ENCODE assay signal across 12 cellular contexts in genomic region chr5:140253985-140254384, GRCh38. TPM values are rescaled to one million over a fixed set of nuclear protein-coding genes. Genes with fewer than 3 reads are reported as not detected.
A peak's percentile ranks its signal among the peaks of the same experiment; 100 is the strongest.
DNase-seq lines count a peak whose midpoint lies in the region; FAIRE-seq and TF ChIP-seq lines count a peak whose summit lies in the region.
"Had no signal": no experiment of that assay in that cellular context is flagged by ENCODE, and none has a peak within 500 bp of the region (broad histone marks: within the 10 kb centered on the region; RNA-seq: fewer than 3 reads in every experiment).

No MANE protein-coding gene starts in this region.

- intact Hi-C loops in head of caudate nucleus (cut with DNase I) = no loop called here

- H3K27me3 ChIP-seq in small intestine (ENCODE audit: control insufficient read depth in 2 of 2, insufficient read depth in 2 of 2, low read length in 2 of 2) = no peaks in the 10 kb centered on the region

- DNase-seq in GM03348 (ENCODE audit: low spot score) = peak; percentile 23
- DNase-seq in NOMO-1 treated with DMSO at 0.1 percent for 48 hours (lab: John Stamatoyannopoulos, UW; ENCODE audit: unreplicated experiment) = peak; percentile 71
- peak; percentile 41 for DNase-seq in fibroblast of the aortic adventitia (ENCODE audit: low read depth)
- DNase-seq in small intestine = peak; percentile 70
- DNase-seq in activated T-cell treated with anti-CD3 and anti-CD28 coated beads, Interleukin-2, amount 50 U/mL, for 48 hours = no peak
- DNase-seq in head of caudate nucleus = no peak
- DNase-seq in occipital lobe (lab: John Stamatoyannopoulos, UW) = no peak
- DNase-seq: activated T-cell treated with anti-CD3 and anti-CD28 coated beads, Interleukin-2, amount 50 U/mL, for 72 hours; HCEC 1CT; Kasumi-1; NCI-H2227 treated with DMSO at 0.1 percent for 48 hours; SK-N-SH had no signal

- peaks cover 0 to 3% of the 10 kb centered on the region in 2 donors for H3K36me3 ChIP-seq in small intestine (ENCODE audit: control insufficient read depth in 2 of 2, insufficient read depth in 2 of 2, low read length in 2 of 2)

- peaks cover 6 to 10% of the 10 kb centered on the region in 2 donors for H3K4me1 ChIP-seq in small intestine (ENCODE audit: control insufficient read depth in 2 of 2, insufficient read depth in 1 of 2, low read depth in 1 of 2, low read length in 1 of 2)

- no peak for FAIRE-seq in small intestine (lab: Jason Lieb, UNC)

- no peak overlapping the region for H3K27ac ChIP-seq in small intestine (ENCODE audit: low read depth in 1 of 2, low read length in 1 of 2)

- no peak for TF ChIP-seq CTCF in fibroblast of the aortic adventitia (IDR thresholded peaks at IDR 0.05; ENCODE audit: insufficient read depth, low read length)

- 16 to 42% (median 33%) methylated on average over 4 of the region's 4 CpGs for WGBS in small intestine, 3 donors

- H3K4me3 ChIP-seq in fibroblast of the aortic adventitia (ENCODE audit: low read depth, low read length) (no peak overlapping the region), small intestine (ENCODE audit: low read depth in 1 of 2, low read length in 2 of 2) (no peak overlapping the region)

- H3K9me3 ChIP-seq in small intestine (ENCODE audit: control insufficient read depth, low read depth) = no peaks in the 10 kb centered on the region
- H3K9me3 ChIP-seq: SK-N-SH had no signal

RNA-seq across cellular contexts. Expression of gene PFDN1, which starts 48.9 kb away (rescaled TPM):
- 31.2 and 60.2 TPM in 2 replicates for total RNA-seq in fibroblast of the aortic adventitia (ENCODE audit: low replicate concordance)
- polyA plus RNA-seq in small intestine = 10 to 100 TPM; 66.0 to 73.1 (median 67.6) TPM
- 36.8 TPM for total RNA-seq in occipital lobe

Comparison
In these comparisons a context has a peak if more than half of its experiments do, and no peak if none do; other contexts are left out.
1. DNase-seq: peak in GM03348 (single experiment), NOMO-1 treated with DMSO at 0.1 percent for 48 hours (single experiment), fibroblast of the aortic adventitia (single experiment) and small intestine (single experiment); none in activated T-cell treated with anti-CD3 and anti-CD28 coated beads, Interleukin-2, amount 50 U/mL, for 48 hours (0 of 2), head of caudate nucleus (0 of 42) and occipital lobe (single experiment).